Comparison of ENCODE assay signal across 8 cellular contexts in genomic region chr3:57983734-57984518, GRCh38. TPM values are rescaled to one million over a fixed set of nuclear protein-coding genes. Genes with fewer than 3 reads are reported as not detected.
DNase-seq lines count a peak whose midpoint lies in the region; ATAC-seq and TF ChIP-seq lines count a peak whose summit lies in the region.

No MANE protein-coding gene starts in this region.

- H3K27me3 ChIP-seq in RWPE2 (ENCODE audit: insufficient read depth, poor library complexity, severe bottlenecking) (no peaks in the 10 kb centered on the region), left lung (no peaks in the 10 kb centered on the region), H7 (ENCODE audit: control insufficient read depth, insufficient read depth, low read length) (no peaks in the 10 kb centered on the region)

- TF ChIP-seq CTCF in RWPE2 (IDR thresholded peaks at IDR 0.05; ENCODE audit: poor library complexity, severe bottlenecking) (no peak), left lung (IDR thresholded peaks at IDR 0.05) (no peak)

- H3K4me1 ChIP-seq in RWPE2 (ENCODE audit: insufficient read depth, poor library complexity, severe bottlenecking): peaks cover 35% of the 10 kb centered on the region
- peaks cover 0 to 38% of the 10 kb centered on the region in 2 donors for H3K4me1 ChIP-seq in left lung

- ATAC-seq in HG03342 (IDR thresholded peaks at IDR 0.05; ENCODE audit: unreplicated experiment): peak; percentile 99
- peak; percentile 84 for ATAC-seq in RWPE2 (ENCODE audit: low read depth)
- ATAC-seq in left lung: peak; percentile 87

- H3K9me3 ChIP-seq in RWPE2 (ENCODE audit: severe bottlenecking) (no peaks in the 10 kb centered on the region), left lung (no peaks in the 10 kb centered on the region)

- no peaks in the 10 kb centered on the region for H3K36me3 ChIP-seq in RWPE2 (ENCODE audit: low read depth)
- H3K36me3 ChIP-seq in left lung: no peaks in the 10 kb centered on the region
- H3K36me3 ChIP-seq in H7 (replicated peaks; ENCODE audit: control insufficient read depth, insufficient read depth, low read length): no peaks in the 10 kb centered on the region

- H3K4me3 ChIP-seq in RWPE2 (ENCODE audit: severe bottlenecking) (no peak overlapping the region), left lung (no peak overlapping the region), H7 (ENCODE audit: insufficient read depth, low read depth, low read length) (no peak overlapping the region)

- H3K27ac ChIP-seq in RWPE2 (ENCODE audit: poor library complexity, severe bottlenecking): peak overlapping the region; percentile 99
- peak overlapping the region; percentile 13 to 50 for H3K27ac ChIP-seq in left lung

- DNase-seq in AG08396 (ENCODE audit: low spot score) (peak; percentile 57), GM19238 (ENCODE audit: insufficient read length, low spot score) (peak; percentile 58), RWPE2 (ENCODE audit: low spot score) (no peak), left lung (peak in 1 of 2 donors; percentile 76), H7 (no peak)
- peak; percentile 14 for DNase-seq in activated naive CD8-positive, alpha-beta T cell treated with anti-CD3 and anti-CD28 coated beads, Interleukin-2, amount 50 U/mL, for 16 hours (ENCODE audit: low read depth, low spot score)
- DNase-seq in stimulated activated CD8-positive, alpha-beta memory T cell treated with anti-CD3 and anti-CD28 coated beads, Interleukin-15, amount 100 ng/mL, for 48 hours (ENCODE audit: low read depth in 2 of 2): peak; percentile 25 to 45

- intact Hi-C loops in left lung (cut with DNase I): no loop called here

RNA-seq across cellular contexts. Expression of gene FLNB, which starts 24.3 kb away (rescaled TPM):
- 100 to 1,000 TPM in 1 of 2 donors, 10 to 100 TPM in 1; 80.1 to 126 TPM for total RNA-seq in left lung
- total RNA-seq in H7 (2014; rRNA removed; shearing (Covaris generic)): 75.4 and 116 TPM in 2 replicates

Comparison
In these comparisons a context has a peak if more than half of its experiments do, and no peak if none do; other contexts are left out.
1. DNase-seq: peak in AG08396 (single experiment), GM19238 (single experiment), activated naive CD8-positive, alpha-beta T cell treated with anti-CD3 and anti-CD28 coated beads, Interleukin-2, amount 50 U/mL, for 16 hours (single experiment) and stimulated activated CD8-positive, alpha-beta memory T cell treated with anti-CD3 and anti-CD28 coated beads, Interleukin-15, amount 100 ng/mL, for 48 hours (2 of 2); none in RWPE2 (single experiment) and H7 (single experiment).
2. Peak in every context shown above with its lines, with median percentiles within 50 percentile points of each other: ATAC-seq.